Comparison of ENCODE assay signal across 14 cellular contexts in genomic region chr20:2526218-2526583, GRCh38. TPM values are rescaled to one million over a fixed set of nuclear protein-coding genes. Genes with fewer than 3 reads are reported as not detected.
A peak's percentile ranks its signal among the peaks of the same experiment; 100 is the strongest.
DNase-seq lines count a peak whose midpoint lies in the region; ATAC-seq and TF ChIP-seq lines count a peak whose summit lies in the region.
"Not testable (repeated sequence)": the region's sequence is repeated elsewhere in the genome, so short reads cannot be mapped to it uniquely, and the experiment has no call there.
"Had no signal": no experiment of that assay in that cellular context is flagged by ENCODE, and none has a peak within 500 bp of the region (broad histone marks: within the 10 kb centered on the region; RNA-seq: fewer than 3 reads in every experiment).

No MANE protein-coding gene starts in this region.

- H3K9me3 Mint-ChIP-seq in CD4-positive, CD25-positive, alpha-beta regulatory T cell; Caco-2 (ENCODE audit: unreplicated experiment); activated CD4-positive, alpha-beta T cell treated with anti-CD3 and anti-CD28 coated beads, Interleukin-2, amount 10 ng/mL, durations not matched to agents 24 days and 14 days; activated naive CD4-positive, alpha-beta T cell treated with anti-CD3 and anti-CD28 coated beads, Interleukin-2, amount 50 U/mL, for 24 hours; brain; immature natural killer cell; nephron: not testable (repeated sequence)

- not testable (repeated sequence) for TF ChIP-seq POLR2A in spleen (IDR thresholded peaks at IDR 0.05)

- peak overlapping the region; percentile 38 to 87 (median 70) for H3K4me3 Mint-ChIP-seq in CD4-positive, CD25-positive, alpha-beta regulatory T cell
- H3K4me3 Mint-ChIP-seq in Caco-2 (ENCODE audit: unreplicated experiment) (peak overlapping the region; percentile 27), brain (peak overlapping the region in 4 of 5 experiments; percentile 36 to 67 (median 50)), immature natural killer cell (peak overlapping the region in 4 of 5 donors; percentile 30 to 54 (median 42)), nephron (peak overlapping the region; percentile 48 to 71 (median 65))
- not testable (repeated sequence) for H3K4me3 Mint-ChIP-seq in activated CD4-positive, alpha-beta T cell treated with anti-CD3 and anti-CD28 coated beads, Interleukin-2, amount 10 ng/mL, durations not matched to agents 24 days and 14 days
- peak overlapping the region; percentile 68 for H3K4me3 Mint-ChIP-seq in activated naive CD4-positive, alpha-beta T cell treated with anti-CD3 and anti-CD28 coated beads, Interleukin-2, amount 50 U/mL, for 24 hours

- H3K4me1 Mint-ChIP-seq in CD4-positive, CD25-positive, alpha-beta regulatory T cell = peaks cover 4 to 30% (median 9%) of the 10 kb centered on the region in 4 donors
- H3K4me1 Mint-ChIP-seq in Caco-2 (ENCODE audit: low read depth, unreplicated experiment); nephron: not testable (repeated sequence)
- peaks cover 21% of the 10 kb centered on the region for H3K4me1 Mint-ChIP-seq in activated CD4-positive, alpha-beta T cell treated with anti-CD3 and anti-CD28 coated beads, Interleukin-2, amount 10 ng/mL, durations not matched to agents 24 days and 14 days
- H3K4me1 Mint-ChIP-seq in activated naive CD4-positive, alpha-beta T cell treated with anti-CD3 and anti-CD28 coated beads, Interleukin-2, amount 50 U/mL, for 24 hours = peaks cover 30% of the 10 kb centered on the region
- H3K4me1 Mint-ChIP-seq in brain (peaks cover 23% of the 10 kb centered on the region), immature natural killer cell (peaks cover 17 to 34% of the 10 kb centered on the region in 2 donors)

- not testable (repeated sequence) for H3K27ac Mint-ChIP-seq in CD4-positive, CD25-positive, alpha-beta regulatory T cell; Caco-2 (ENCODE audit: unreplicated experiment); activated CD4-positive, alpha-beta T cell treated with anti-CD3 and anti-CD28 coated beads, Interleukin-2, amount 10 ng/mL, durations not matched to agents 24 days and 14 days; activated naive CD4-positive, alpha-beta T cell treated with anti-CD3 and anti-CD28 coated beads, Interleukin-2, amount 50 U/mL, for 24 hours; brain
- H3K27ac Mint-ChIP-seq in immature natural killer cell = peak overlapping the region in 1 of 6 donors; percentile 50
- H3K27ac Mint-ChIP-seq in nephron = peak overlapping the region in 1 of 3 experiments; percentile 33

- not testable (repeated sequence) for TF ChIP-seq CTCF in Caco-2 (IDR thresholded peaks at IDR 0.05; ENCODE audit: insufficient read depth in 1 of 2, low read depth in 1 of 2, low read length in 1 of 2, severe bottlenecking in 1 of 2, unreplicated experiment in 1 of 2); brain (conservative IDR thresholded peaks at IDR 0.05); nephron (IDR thresholded peaks at IDR 0.05; ENCODE audit: unreplicated experiment in 3 of 3); spleen (IDR thresholded peaks at IDR 0.05 in 8 of 11, conservative IDR thresholded peaks at IDR 0.05 in 3 of 11)

- not testable (repeated sequence) for DNase-seq in CD4-positive, CD25-positive, alpha-beta regulatory T cell; Caco-2; immature natural killer cell; spleen
- peak; percentile 55 for DNase-seq in activated CD4-positive, alpha-beta T cell treated with anti-CD3 and anti-CD28 coated beads, Interleukin-2, amount 10 ng/mL, durations not matched to agents 24 days and 14 days

- H3K27me3 Mint-ChIP-seq in CD4-positive, CD25-positive, alpha-beta regulatory T cell = peaks cover 28% of the 10 kb centered on the region
- not testable (repeated sequence) for H3K27me3 Mint-ChIP-seq in Caco-2 (ENCODE audit: insufficient read depth, unreplicated experiment); activated CD4-positive, alpha-beta T cell treated with anti-CD3 and anti-CD28 coated beads, Interleukin-2, amount 10 ng/mL, durations not matched to agents 24 days and 14 days; activated naive CD4-positive, alpha-beta T cell treated with anti-CD3 and anti-CD28 coated beads, Interleukin-2, amount 50 U/mL, for 24 hours; immature natural killer cell (ENCODE audit: low read depth in 3 of 3)
- H3K27me3 Mint-ChIP-seq in brain (peaks cover 41% of the 10 kb centered on the region), nephron (ENCODE audit: low read depth) (peaks cover 24% of the 10 kb centered on the region)

- not testable (repeated sequence) for ATAC-seq in CD4-positive, CD25-positive, alpha-beta regulatory T cell (ENCODE audit: low read depth in 2 of 2)

- BruUV-seq in Caco-2 (replicated peaks; lab: Mats Ljungman, UMichigan) = not testable (repeated sequence)

- H3K27me3 ChIP-seq in CD4-positive, CD25-positive, alpha-beta regulatory T cell (ENCODE audit: control insufficient read depth, insufficient read depth, low read length); Caco-2 (replicated peaks; ENCODE audit: control insufficient read depth, insufficient read depth, low read length): not testable (repeated sequence)
- H3K27me3 ChIP-seq in spleen (replicated peaks in 1 of 7) = peaks cover 0 to 11% (median 0%) of the 10 kb centered on the region in 7 donors

- POLR2A ChIA-PET in Caco-2 (lab: Charles Lee) = interaction anchor here (0.6 kb wide), 5 partner anchors 30 to 332 kb away, joined by 3 to 4 read pairs (median 3); partner anchors contain the start of genes PCED1A and VPS16

- not testable (repeated sequence) for H3K9me3 ChIP-seq in CD4-positive, CD25-positive, alpha-beta regulatory T cell (ENCODE audit: control insufficient read depth in 2 of 2, low read length in 2 of 2); Caco-2; spleen

- WGBS in spleen, 5 donors = 88 to 98% (median 95%) methylated on average over 5 of the region's 5 CpGs

- CTCF ChIA-PET in Caco-2 (lab: Charles Lee) = interaction anchor here (0.6 kb wide), 2 partner anchors 22 to 132 kb away, joined by 3 to 5 read pairs; no protein-coding TSS in a partner anchor

- H3K36me3 Mint-ChIP-seq in CD4-positive, CD25-positive, alpha-beta regulatory T cell; Caco-2 (ENCODE audit: insufficient read depth, unreplicated experiment); activated CD4-positive, alpha-beta T cell treated with anti-CD3 and anti-CD28 coated beads, Interleukin-2, amount 10 ng/mL, durations not matched to agents 24 days and 14 days (ENCODE audit: low read depth); activated naive CD4-positive, alpha-beta T cell treated with anti-CD3 and anti-CD28 coated beads, Interleukin-2, amount 50 U/mL, for 24 hours; brain; immature natural killer cell; nephron (ENCODE audit: low read depth): not testable (repeated sequence)

- not testable (repeated sequence) for H3K4me3 ChIP-seq in CD4-positive, CD25-positive, alpha-beta regulatory T cell (ENCODE audit: low read depth, low read length); Caco-2 (ENCODE audit: low read depth, low read length); spleen

- H3K27ac ChIP-seq in CD4-positive, CD25-positive, alpha-beta regulatory T cell (ENCODE audit: insufficient read depth, low read length, poor library complexity, severe bottlenecking) = not testable (repeated sequence)
- peak overlapping the region in 5 of 8 donors; percentile 90 to 95 (median 92) for H3K27ac ChIP-seq in spleen

- peaks cover 15% of the 10 kb centered on the region for H3K4me1 ChIP-seq in CD4-positive, CD25-positive, alpha-beta regulatory T cell (ENCODE audit: control insufficient read depth, insufficient read depth, low read length, poor library complexity, severe bottlenecking)
- not testable (repeated sequence) for H3K4me1 ChIP-seq in Caco-2
- peaks cover 0 to 43% (median 19%) of the 10 kb centered on the region in 6 donors for H3K4me1 ChIP-seq in spleen

- intact Hi-C loops in Caco-2 (cut with micrococcal nuclease; ENCODE audit: unreplicated experiment); activated CD4-positive, alpha-beta T cell treated with anti-CD3 and anti-CD28 coated beads, Interleukin-2, amount 10 ng/mL, durations not matched to agents 24 days and 14 days (cut with micrococcal nuclease): not testable (repeated sequence)
- intact Hi-C loops in spleen (cut with DNase I; ENCODE audit: low total_unique reads) = loop anchor here (10.0 kb wide), 1 partner anchor 119 kb away; no protein-coding TSS in a partner anchor

- not testable (repeated sequence) for H3K36me3 ChIP-seq in CD4-positive, CD25-positive, alpha-beta regulatory T cell (ENCODE audit: control insufficient read depth, insufficient read depth, low read length); Caco-2 (ENCODE audit: control insufficient read depth, insufficient read depth, low read length); spleen

RNA-seq across cellular contexts. Expression of gene TMC2, which starts 10.2 kb away (rescaled TPM):
- total RNA-seq in CD4-positive, CD25-positive, alpha-beta regulatory T cell = not detected
- not detected for polyA plus RNA-seq in CD4-positive, CD25-positive, alpha-beta regulatory T cell
- not detected in 2 replicates for total RNA-seq in Caco-2 (2022)
- total RNA-seq in activated CD4-positive, alpha-beta T cell treated with anti-CD3 and anti-CD28 coated beads, Interleukin-2, amount 10 ng/mL, durations not matched to agents 24 days and 14 days = not detected in 2 replicates
- not detected for polyA plus RNA-seq in brain (ENCODE audit: insufficient read depth, low read depth, low replicate concordance)
- polyA plus RNA-seq in immature natural killer cell = under 1 TPM in 1 of 3 donors, not detected in 2; 0.22 TPM
- 1 to 10 TPM in 1 of 7 donors, under 1 TPM in 5, not detected in 1; 0.09 to 1.2 (median 0.23) TPM for total RNA-seq in spleen
- under 1 TPM in 2 of 3 donors, not detected in 1; 0.07 to 0.10 TPM for polyA plus RNA-seq in spleen
- total RNA-seq: A673, G401, GM12878, H1, H9 had no signal
- polyA plus RNA-seq: AG04450, H1 had no signal

RNA-seq across cellular contexts. Expression of gene ZNF343, which starts 17.5 kb away (rescaled TPM):
- total RNA-seq in CD4-positive, CD25-positive, alpha-beta regulatory T cell = 3.8 TPM
- polyA plus RNA-seq in CD4-positive, CD25-positive, alpha-beta regulatory T cell = 1 to 10 TPM; 2.5 to 4.8 (median 3.3) TPM
- 8.0 and 11.0 TPM in 2 replicates for total RNA-seq in Caco-2 (2022)
- 18.9 and 21.4 TPM in 2 replicates for total RNA-seq in activated CD4-positive, alpha-beta T cell treated with anti-CD3 and anti-CD28 coated beads, Interleukin-2, amount 10 ng/mL, durations not matched to agents 24 days and 14 days
- 4.3 TPM for polyA plus RNA-seq in brain (ENCODE audit: insufficient read depth, low read depth, low replicate concordance)
- 1 to 10 TPM in 2 of 3 donors, not detected in 1; 2.7 to 5.1 TPM for polyA plus RNA-seq in immature natural killer cell
- 10 to 100 TPM in 5 of 7 donors, 1 to 10 TPM in 2; 8.4 to 16.2 (median 11.4) TPM for total RNA-seq in spleen
- 1 to 10 TPM; 4.8 to 6.0 (median 5.7) TPM for polyA plus RNA-seq in spleen

RNA-seq across cellular contexts. Expression of gene SNRPB, which starts 55.6 kb away (rescaled TPM):
- total RNA-seq in CD4-positive, CD25-positive, alpha-beta regulatory T cell = 132 TPM
- 100 to 1,000 TPM; 276 to 370 (median 300) TPM for polyA plus RNA-seq in CD4-positive, CD25-positive, alpha-beta regulatory T cell
- total RNA-seq in Caco-2 (2022) (532 and 533 TPM in 2 replicates), spleen (100 to 1,000 TPM; 102 to 189 (median 125) TPM)
- 567 and 568 TPM in 2 replicates for total RNA-seq in activated CD4-positive, alpha-beta T cell treated with anti-CD3 and anti-CD28 coated beads, Interleukin-2, amount 10 ng/mL, durations not matched to agents 24 days and 14 days
- polyA plus RNA-seq in brain (ENCODE audit: insufficient read depth, low read depth, low replicate concordance) (310 TPM), immature natural killer cell (100 to 1,000 TPM; 351 to 390 (median 365) TPM), spleen (100 to 1,000 TPM; 204 to 262 (median 237) TPM)
